ENCODE assay signal across 18 cellular contexts in the genomic region with DNA sequence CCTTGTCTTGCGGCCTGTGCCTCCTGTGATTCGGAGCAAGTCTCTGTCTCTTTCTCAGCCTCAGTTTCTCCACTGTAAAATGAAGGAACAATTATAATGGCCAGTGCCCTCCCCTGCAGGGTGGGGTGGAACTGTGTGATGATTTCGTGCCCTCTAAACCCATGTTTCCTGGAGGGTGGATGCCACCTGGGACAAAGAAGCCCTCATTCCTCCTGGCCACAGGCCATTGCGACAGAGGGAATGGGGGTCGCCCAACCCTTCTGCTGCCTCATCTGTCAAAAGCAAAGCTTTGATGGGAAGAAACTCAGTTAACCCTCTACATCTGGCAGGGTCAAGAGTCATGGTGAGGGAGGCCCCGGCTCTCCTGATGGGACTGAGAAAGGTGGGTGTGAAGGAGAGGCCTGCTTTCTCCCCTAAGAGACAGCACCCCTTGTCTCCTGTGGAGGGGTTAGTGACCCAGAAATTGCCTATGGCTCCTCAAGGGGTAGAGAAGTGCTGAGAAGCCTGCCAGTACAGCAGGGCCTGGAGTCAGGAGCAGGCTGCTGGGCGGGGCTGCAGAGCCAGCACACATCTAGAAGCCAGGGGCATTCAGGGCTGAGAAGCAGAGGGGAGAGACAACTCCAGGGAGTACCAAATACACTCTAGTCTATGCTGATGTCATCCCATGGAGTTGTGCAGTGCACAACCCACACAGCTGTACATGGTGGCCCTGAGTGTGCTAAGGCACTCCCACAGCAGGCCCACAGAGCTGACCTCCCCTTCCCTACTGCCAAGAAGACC.
DNase-seq lines count a peak whose midpoint lies in the region; ATAC-seq and TF ChIP-seq lines count a peak whose summit lies in the region.
"Had no signal": no experiment of that assay in that cellular context is flagged by ENCODE, and none has a peak within 500 bp of the region (broad histone marks: within the 10 kb centered on the region; RNA-seq: fewer than 3 reads in every experiment).

No MANE protein-coding gene starts in this region.

- POLR2A ChIA-PET in WTC11 (lab: Charles Lee) (no interaction called here), GM10248 (lab: Yijun Ruan, JAX) (no interaction called here)
- POLR2A ChIA-PET in activated CD8-positive, alpha-beta T cell treated with anti-CD3 and anti-CD28 coated beads, Interleukin-2, amount 10 ng/mL, durations not matched to agents 7 days and 5 days (lab: Charles Lee): no interaction called here

- H3K4me3 Mint-ChIP-seq in GM23338: no peak overlapping the region
- H3K4me3 Mint-ChIP-seq in WTC11: no peak overlapping the region; the same call in 1 of the 2 replicates
- H3K4me3 Mint-ChIP-seq in activated CD8-positive, alpha-beta T cell treated with anti-CD3 and anti-CD28 coated beads, Interleukin-2, amount 10 ng/mL, durations not matched to agents 7 days and 5 days: no peak overlapping the region
- H3K4me3 Mint-ChIP-seq: activated CD4-positive, alpha-beta memory T cell treated with anti-CD3 and anti-CD28 coated beads for 36 hours; activated T-helper 17 cell treated with anti-CD3 and anti-CD28 coated beads, Interleukin-2, amount 50 U/mL, for 72 hours; CD14-positive monocyte had no signal

- peaks cover 26% of the 10 kb centered on the region for H3K4me1 Mint-ChIP-seq in GM23338
- H3K4me1 Mint-ChIP-seq in WTC11: peaks cover 28% of the 10 kb centered on the region
- H3K4me1 Mint-ChIP-seq in activated CD8-positive, alpha-beta T cell treated with anti-CD3 and anti-CD28 coated beads, Interleukin-2, amount 10 ng/mL, durations not matched to agents 7 days and 5 days (ENCODE audit: low read depth): no peaks in the 10 kb centered on the region
- H3K4me1 Mint-ChIP-seq: activated T-helper 17 cell treated with anti-CD3 and anti-CD28 coated beads, Interleukin-2, amount 50 U/mL, for 72 hours; CD14-positive monocyte had no signal

- DNase-seq in GM23338 (ENCODE audit: low spot score) (no peak), WTC11 (ENCODE audit: low spot score) (no peak), islet precursor cell (peak; percentile 54), sciatic nerve (ENCODE audit: low spot score) (peak; percentile 44), NCI-H1436 treated with DMSO at 0.1 percent for 48 hours (lab: John Stamatoyannopoulos, UW) (no peak), GM10248 (ENCODE audit: extremely low spot score) (no peak), C1 segment of cervical spinal cord (lab: John Stamatoyannopoulos, UW) (no peak)
- no peak for DNase-seq in activated CD8-positive, alpha-beta T cell treated with anti-CD3 and anti-CD28 coated beads, Interleukin-2, amount 10 ng/mL, durations not matched to agents 7 days and 5 days
- DNase-seq: activated CD4-positive, alpha-beta memory T cell treated with anti-CD3 and anti-CD28 coated beads for 36 hours; brain microvascular endothelial cell; NCI-H2081 treated with DMSO at 0.1 percent for 48 hours; NCI-H82; SHP77 had no signal

- peak overlapping the region; percentile 46; the same call in 1 of the 2 replicates for H3K4me2 ChIP-seq in GM23338

- H3K79me2 ChIP-seq in GM23338 (replicated peaks; ENCODE audit: insufficient read depth): no peaks in the 10 kb centered on the region

- intact Hi-C loops in sciatic nerve (cut with DNase I): no loop called here

- peak; percentile 9; the same call in 2 of the 3 replicates for ATAC-seq in GM23338
- no peak for ATAC-seq in WTC11
- ATAC-seq in sciatic nerve: peak; percentile 34
- no peak for ATAC-seq in activated CD8-positive, alpha-beta T cell treated with anti-CD3 and anti-CD28 coated beads, Interleukin-2, amount 10 ng/mL, durations not matched to agents 7 days and 5 days
- ATAC-seq: activated T-helper 17 cell treated with anti-CD3 and anti-CD28 coated beads, Interleukin-2, amount 50 U/mL, for 72 hours had no signal

- H3K4me3 ChIP-seq in GM23338: no peak overlapping the region
- H3K4me3 ChIP-seq: GM12878, MG63, tibial nerve had no signal

- no peak overlapping the region for H2AFZ ChIP-seq in GM23338

- H3K4me1 ChIP-seq in GM23338 (ENCODE audit: insufficient read depth): no peaks in the 10 kb centered on the region; the same call in 1 of the 2 replicates

- no peak overlapping the region for H3K27ac ChIP-seq in GM23338 (ENCODE audit: low read depth)
- H3K27ac ChIP-seq: brain microvascular endothelial cell had no signal

- TF ChIP-seq CTCF in GM23338 (conservative IDR thresholded peaks at IDR 0.05; ENCODE audit: low read depth in 2 of 2): no peak
- TF ChIP-seq CTCF in WTC11 (IDR thresholded peaks at IDR 0.05): no peak
- TF ChIP-seq CTCF in GM10248 (IDR thresholded peaks at IDR 0.05; ENCODE audit: control extremely low read depth, extremely low read depth, low read depth, missing control alignments): no peak

- no peaks in the 10 kb centered on the region for H3F3A ChIP-seq in GM23338 (replicated peaks; ENCODE audit: low read depth)

- H3K27me3 ChIP-seq in GM23338 (ENCODE audit: insufficient read depth): no peaks in the 10 kb centered on the region
- H3K27me3 ChIP-seq: brain microvascular endothelial cell, MG63, tibial nerve had no signal

- no peaks in the 10 kb centered on the region; the same call in 1 of the 2 replicates for H3K9me2 ChIP-seq in GM23338 (ENCODE audit: insufficient read depth)

- H3K27me3 Mint-ChIP-seq in GM23338 (ENCODE audit: insufficient read depth, low read depth, poor library complexity): peaks cover 16% of the 10 kb centered on the region
- no peaks in the 10 kb centered on the region for H3K27me3 Mint-ChIP-seq in WTC11 (ENCODE audit: low read depth)
- no peaks in the 10 kb centered on the region for H3K27me3 Mint-ChIP-seq in activated CD8-positive, alpha-beta T cell treated with anti-CD3 and anti-CD28 coated beads, Interleukin-2, amount 10 ng/mL, durations not matched to agents 7 days and 5 days (ENCODE audit: low read depth)
- H3K27me3 Mint-ChIP-seq: activated CD4-positive, alpha-beta memory T cell treated with anti-CD3 and anti-CD28 coated beads for 36 hours had no signal

- CTCF ChIA-PET in WTC11 (lab: Charles Lee) (interaction anchor here (0.6 to 0.7 kb wide), 2 partner anchors 412 to 1416 kb away, joined by 3 read pairs; no protein-coding TSS in a partner anchor), GM10248 (lab: Yijun Ruan, JAX) (interaction anchor here (1.1 kb wide), 1 partner anchor 25 kb away, joined by 3 read pairs; no protein-coding TSS in a partner anchor)
- CTCF ChIA-PET in activated CD8-positive, alpha-beta T cell treated with anti-CD3 and anti-CD28 coated beads, Interleukin-2, amount 10 ng/mL, durations not matched to agents 7 days and 5 days (lab: Charles Lee): no interaction called here

- H3K27ac Mint-ChIP-seq in GM23338: no peak overlapping the region; the same call in 1 of the 2 replicates
- peak overlapping the region; percentile 42; the same call in 1 of the 2 replicates for H3K27ac Mint-ChIP-seq in WTC11
- H3K27ac Mint-ChIP-seq in activated CD8-positive, alpha-beta T cell treated with anti-CD3 and anti-CD28 coated beads, Interleukin-2, amount 10 ng/mL, durations not matched to agents 7 days and 5 days: no peak overlapping the region
- H3K27ac Mint-ChIP-seq: activated CD4-positive, alpha-beta memory T cell treated with anti-CD3 and anti-CD28 coated beads for 36 hours; activated T-helper 17 cell treated with anti-CD3 and anti-CD28 coated beads, Interleukin-2, amount 50 U/mL, for 72 hours; CD14-positive monocyte had no signal

- H3K36me3 ChIP-seq in GM23338 (ENCODE audit: insufficient read depth): no peaks in the 10 kb centered on the region
- H3K36me3 ChIP-seq: brain microvascular endothelial cell, MG63, tibial nerve had no signal

- H4K20me1 ChIP-seq in GM23338 (replicated peaks; ENCODE audit: insufficient read depth): no peaks in the 10 kb centered on the region

- H3K9me3 Mint-ChIP-seq in GM23338: peaks cover 15% of the 10 kb centered on the region
- H3K9me3 Mint-ChIP-seq in WTC11: peaks cover 19% of the 10 kb centered on the region
- H3K9me3 Mint-ChIP-seq in activated CD8-positive, alpha-beta T cell treated with anti-CD3 and anti-CD28 coated beads, Interleukin-2, amount 10 ng/mL, durations not matched to agents 7 days and 5 days (ENCODE audit: insufficient read depth): no peaks in the 10 kb centered on the region
- H3K9me3 Mint-ChIP-seq: activated T-helper 17 cell treated with anti-CD3 and anti-CD28 coated beads, Interleukin-2, amount 50 U/mL, for 72 hours had no signal

- peaks cover 8% of the 10 kb centered on the region; the same call in 2 of the 3 replicates for H3K36me3 Mint-ChIP-seq in GM23338 (ENCODE audit: low read depth)
- peaks cover 6% of the 10 kb centered on the region for H3K36me3 Mint-ChIP-seq in WTC11
- no peaks in the 10 kb centered on the region for H3K36me3 Mint-ChIP-seq in activated CD8-positive, alpha-beta T cell treated with anti-CD3 and anti-CD28 coated beads, Interleukin-2, amount 10 ng/mL, durations not matched to agents 7 days and 5 days (ENCODE audit: low read depth)
- H3K36me3 Mint-ChIP-seq: activated CD4-positive, alpha-beta memory T cell treated with anti-CD3 and anti-CD28 coated beads for 36 hours; CD14-positive monocyte had no signal

TF ChIP-seq in GM23338, 12 proteins besides CTCF, POLR2A, EP300 and RAD21:
- no peak for TF ChIP-seq ZNF331 (CRISPR knock-in tag; IDR thresholded peaks at IDR 0.05; ENCODE audit: low read depth)
- no peak for TF ChIP-seq NANOG (IDR thresholded peaks at IDR 0.05; ENCODE audit: borderline replicate concordance)

TF ChIP-seq in WTC11, 78 proteins besides CTCF, POLR2A, EP300 and RAD21 (continues in another document):
- TF ChIP-seq TEAD1 (CRISPR knock-in tag; IDR thresholded peaks at IDR 0.05) (no peak), NFYB (CRISPR knock-in tag; conservative IDR thresholded peaks at IDR 0.05; ENCODE audit: low read depth) (no peak), ZNF232 (CRISPR knock-in tag; IDR thresholded peaks at IDR 0.05) (no peak), ZNF423 (CRISPR knock-in tag; IDR thresholded peaks at IDR 0.05) (no peak), NR3C1 (CRISPR knock-in tag; conservative IDR thresholded peaks at IDR 0.05; ENCODE audit: low read depth) (no peak), TEAD4 (CRISPR knock-in tag; IDR thresholded peaks at IDR 0.05) (no peak), MLX (CRISPR knock-in tag; IDR thresholded peaks at IDR 0.05) (no peak), OVOL2 (CRISPR knock-in tag; IDR thresholded peaks at IDR 0.05; ENCODE audit: borderline replicate concordance) (no peak)

Comparison
In these comparisons a context has a peak if more than half of its experiments do, and no peak if none do; other contexts are left out.
1. ATAC-seq: peak in GM23338 (single experiment) and sciatic nerve (single experiment); none in WTC11 (single experiment) and activated CD8-positive, alpha-beta T cell treated with anti-CD3 and anti-CD28 coated beads, Interleukin-2, amount 10 ng/mL, durations not matched to agents 7 days and 5 days (single experiment).
2. DNase-seq: peak in islet precursor cell (single experiment) and sciatic nerve (single experiment); none in GM23338 (single experiment), WTC11 (single experiment), NCI-H1436 treated with DMSO at 0.1 percent for 48 hours (single experiment), GM10248 (single experiment), C1 segment of cervical spinal cord (0 of 14) and activated CD8-positive, alpha-beta T cell treated with anti-CD3 and anti-CD28 coated beads, Interleukin-2, amount 10 ng/mL, durations not matched to agents 7 days and 5 days (single experiment).